Comparison of ENCODE assay signal across 31 cellular contexts in the genomic region with DNA sequence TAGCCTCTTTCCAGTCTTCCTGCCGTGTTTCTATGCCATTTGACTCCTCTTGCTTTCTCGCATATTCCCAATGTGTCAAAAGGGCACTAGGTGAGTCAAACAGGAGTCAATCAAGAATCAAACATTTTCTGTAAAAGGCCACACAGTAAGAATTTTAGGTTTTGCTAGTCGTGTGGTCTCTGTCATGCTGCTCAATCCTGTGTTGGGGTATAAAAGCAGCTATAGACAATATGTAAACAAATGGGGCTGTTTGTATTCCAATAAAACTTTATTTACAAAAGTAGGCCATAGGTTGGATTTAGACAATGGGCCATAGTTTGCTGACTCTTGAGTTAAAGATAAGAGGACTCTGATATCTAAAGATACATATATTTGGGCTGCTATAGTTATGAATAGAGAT.
"Had no signal": no experiment of that assay in that cellular context is flagged by ENCODE, and none has a peak within 500 bp of the region (broad histone marks: within the 10 kb centered on the region; RNA-seq: fewer than 3 reads in every experiment).

No MANE protein-coding gene starts in this region.

- H3K36me3 Mint-ChIP-seq: activated naive CD8-positive, alpha-beta T cell treated with anti-CD3 and anti-CD28 coated beads for 36 hours had no signal

- H3K9me3 Mint-ChIP-seq: activated CD4-positive, alpha-beta T cell treated with anti-CD3 and anti-CD28 coated beads, Interleukin-2, amount 10 ng/mL, durations not matched to agents 24 days and 14 days; activated CD8-positive, alpha-beta T cell treated with anti-CD3 and anti-CD28 coated beads for 36 hours; activated naive CD8-positive, alpha-beta T cell treated with anti-CD3 and anti-CD28 coated beads for 36 hours; activated T-cell treated with anti-CD3 and anti-CD28 coated beads, Interleukin-2, amount 50 U/mL, for 72 hours; T-helper 1 cell treated with Interleukin-12 subunit alpha and Interleukin-12 subunit beta and Interleukin-4 antibody, amounts not matched to agents 30 μg/mL and 1 μg/mL, for 36 hours; T-helper 2 cell treated with Interferon-gamma antibody and Interleukin-4, amounts not matched to agents 5 μg/mL and 100 μg/mL, for 36 hours had no signal

- H3K4me3 Mint-ChIP-seq: activated CD4-positive, alpha-beta T cell treated with anti-CD3 and anti-CD28 coated beads, Interleukin-2, amount 10 ng/mL, durations not matched to agents 24 days and 14 days; activated CD8-positive, alpha-beta T cell treated with anti-CD3 and anti-CD28 coated beads for 36 hours; activated naive CD8-positive, alpha-beta T cell treated with anti-CD3 and anti-CD28 coated beads for 36 hours; activated T-cell treated with anti-CD3 and anti-CD28 coated beads, Interleukin-2, amount 50 U/mL, for 72 hours; activated T-helper 17 cell treated with anti-CD3 and anti-CD28 coated beads, Interleukin-2, amount 50 U/mL, for 72 hours; T-helper 1 cell treated with Interleukin-12 subunit alpha and Interleukin-12 subunit beta and Interleukin-4 antibody, amounts not matched to agents 30 μg/mL and 1 μg/mL, for 36 hours; T-helper 2 cell treated with Interferon-gamma antibody and Interleukin-4, amounts not matched to agents 5 μg/mL and 100 μg/mL, for 36 hours had no signal

- DNase-seq: activated CD4-positive, alpha-beta T cell treated with anti-CD3 and anti-CD28 coated beads, Interleukin-2, amount 10 ng/mL, durations not matched to agents 24 days and 14 days; activated CD4-positive, alpha-beta T cell treated with anti-CD3 and anti-CD28 coated beads, Interleukin-2, amount 50 U/mL, for 4 hours; activated CD8-positive, alpha-beta T cell treated with anti-CD3 and anti-CD28 coated beads for 36 hours; activated effector memory CD4-positive, alpha-beta T cell treated with anti-CD3 and anti-CD28 coated beads, Interleukin-2, amount 50 U/mL, for 16 hours; activated naive CD4-positive, alpha-beta T cell; activated naive CD4-positive, alpha-beta T cell treated with anti-CD3 and anti-CD28 coated beads, Interleukin-2, amount 50 U/mL, for 16 hours; activated naive CD8-positive, alpha-beta T cell treated with anti-CD3 and anti-CD28 coated beads for 36 hours; activated T-cell treated with anti-CD3 and anti-CD28 coated beads, Interleukin-2, amount 50 U/mL, for 1 hour; activated T-cell treated with anti-CD3 and anti-CD28 coated beads, Interleukin-2, amount 50 U/mL, for 72 hours; amniotic stem cell; aorta; brain microvascular endothelial cell; central memory CD4-positive, alpha-beta T cell; MM.1S; MV-4-11; NCI-H1105; NCI-H1436 treated with DMSO at 0.1 percent for 48 hours; NCI-H187 treated with DMSO at 0.1 percent for 48 hours; NCI-H2081; NCI-H2171; NCI-H510A treated with DMSO at 0.1 percent for 48 hours; NCI-H526 treated with DMSO at 0.1 percent for 48 hours; NK-92 treated with Interleukin-12 subunit alpha and Interleukin-12 subunit beta, amount 100 ng/mL, for 24 hours; PC-3; Peyer's patch; RPMI8226; SHP77 treated with DMSO at 0.1 percent for 48 hours; SK-N-SH had no signal

- H3K27ac Mint-ChIP-seq: activated CD4-positive, alpha-beta T cell treated with anti-CD3 and anti-CD28 coated beads, Interleukin-2, amount 10 ng/mL, durations not matched to agents 24 days and 14 days; activated CD8-positive, alpha-beta T cell treated with anti-CD3 and anti-CD28 coated beads for 36 hours; activated naive CD8-positive, alpha-beta T cell treated with anti-CD3 and anti-CD28 coated beads for 36 hours; activated T-cell treated with anti-CD3 and anti-CD28 coated beads, Interleukin-2, amount 50 U/mL, for 72 hours; activated T-helper 17 cell treated with anti-CD3 and anti-CD28 coated beads, Interleukin-2, amount 50 U/mL, for 72 hours; T-helper 1 cell treated with Interleukin-12 subunit alpha and Interleukin-12 subunit beta and Interleukin-4 antibody, amounts not matched to agents 30 μg/mL and 1 μg/mL, for 36 hours; T-helper 2 cell treated with Interferon-gamma antibody and Interleukin-4, amounts not matched to agents 5 μg/mL and 100 μg/mL, for 36 hours had no signal

- H3K4me1 Mint-ChIP-seq: activated CD4-positive, alpha-beta T cell treated with anti-CD3 and anti-CD28 coated beads, Interleukin-2, amount 10 ng/mL, durations not matched to agents 24 days and 14 days; activated T-helper 17 cell treated with anti-CD3 and anti-CD28 coated beads, Interleukin-2, amount 50 U/mL, for 72 hours had no signal
